In genomic region chr13:48896312-48896711, GRCh38 we compare ENCODE assay signal across 18 cellular contexts.
DNase-seq lines count a peak whose midpoint lies in the region; ATAC-seq, FAIRE-seq and TF ChIP-seq lines count a peak whose summit lies in the region.
"Had no signal": no experiment of that assay in that cellular context is flagged by ENCODE, and none has a peak within 500 bp of the region (broad histone marks: within the 10 kb centered on the region; RNA-seq: fewer than 3 reads in every experiment).

No MANE protein-coding gene starts in this region.

- H3K9me1 ChIP-seq in K562 (ENCODE audit: control insufficient read depth, insufficient read depth, low read length): no peaks in the 10 kb centered on the region

- TF ChIP-seq POLR2A in K562 (conservative IDR thresholded peaks at IDR 0.05): no peak

- H2AFZ ChIP-seq in GM23248 (no peak overlapping the region), K562 (ENCODE audit: low read depth, low read length) (no peak overlapping the region)
- H2AFZ ChIP-seq: PC-9 had no signal

- no peaks in the 10 kb centered on the region for H3K36me3 ChIP-seq in GM23248 (ENCODE audit: low read depth)
- no peaks in the 10 kb centered on the region for H3K36me3 ChIP-seq in K562 (ENCODE audit: control insufficient read depth, insufficient read depth, low read length)
- H3K36me3 ChIP-seq in CD8-positive, alpha-beta T cell (ENCODE audit: insufficient read depth, low read length): no peaks in the 10 kb centered on the region
- H3K36me3 ChIP-seq: sigmoid colon had no signal

- in situ Hi-C loops in GM23248 (cut with MboI) (no loop called here), K562 (cut with MboI) (no loop called here)

- no peak for FAIRE-seq in K562 (lab: Jason Lieb, UNC)

- no peaks in the 10 kb centered on the region for H3K27me3 ChIP-seq in GM23248 (replicated peaks; ENCODE audit: insufficient read depth)
- H3K27me3 ChIP-seq in K562 (ENCODE audit: control insufficient read depth in 2 of 2, insufficient read depth in 2 of 2, low read length in 2 of 2): no peaks in the 10 kb centered on the region; a peak in 2 of 5 replicates
- H3K27me3 ChIP-seq in CD8-positive, alpha-beta T cell (ENCODE audit: insufficient read depth, low read length): no peaks in the 10 kb centered on the region
- H3K27me3 ChIP-seq: sigmoid colon had no signal

- ATAC-seq in K562: peak; percentile 38; the same call in 2 of the 3 replicates
- ATAC-seq in CD8-positive, alpha-beta T cell: no peak
- ATAC-seq in natural killer cell: no peak

- H3K4me2 ChIP-seq in GM23248 (ENCODE audit: unreplicated experiment) (no peak overlapping the region), K562 (ENCODE audit: insufficient read depth, low read length) (no peak overlapping the region)
- H3K4me2 ChIP-seq: PC-9 had no signal

- intact Hi-C loops in K562 (cut with micrococcal nuclease): no loop called here
- intact Hi-C loops in CD8-positive, alpha-beta T cell (cut with DNase I, micrococcal nuclease): no loop called here
- intact Hi-C loops in natural killer cell (cut with micrococcal nuclease): no loop called here
- intact Hi-C loops in head of caudate nucleus (cut with DNase I): no loop called here

- H3K4me1 ChIP-seq in GM23248 (ENCODE audit: insufficient read depth) (peaks cover 16% of the 10 kb centered on the region), K562 (replicated peaks in 1 of 2; ENCODE audit: control insufficient read depth in 2 of 2, insufficient read depth in 2 of 2, low read length in 2 of 2) (no peaks in the 10 kb centered on the region)
- no peaks in the 10 kb centered on the region for H3K4me1 ChIP-seq in CD8-positive, alpha-beta T cell (ENCODE audit: insufficient read depth, low read length)

- H4K20me1 ChIP-seq in GM23248 (ENCODE audit: insufficient read depth) (no peaks in the 10 kb centered on the region), K562 (replicated peaks; ENCODE audit: control insufficient read depth, insufficient read depth, low read length) (no peaks in the 10 kb centered on the region)

- BruUV-seq in K562 (replicated peaks; lab: Mats Ljungman, UMichigan): no TSS peak

- H3K9me3 ChIP-seq in GM23248 (ENCODE audit: low read depth) (no peaks in the 10 kb centered on the region), K562 (replicated peaks; ENCODE audit: control insufficient read depth, insufficient read depth, low read depth, low read length) (no peaks in the 10 kb centered on the region)
- no peaks in the 10 kb centered on the region for H3K9me3 ChIP-seq in CD8-positive, alpha-beta T cell (ENCODE audit: low read length)
- H3K9me3 ChIP-seq: sigmoid colon had no signal

- H3K27ac ChIP-seq in GM23248 (no peak overlapping the region), K562 (ENCODE audit: extremely low read depth, low read depth, low read length) (no peak overlapping the region)
- no peak overlapping the region for H3K27ac ChIP-seq in CD8-positive, alpha-beta T cell (ENCODE audit: low read depth, low read length)
- H3K27ac ChIP-seq: PC-9, sigmoid colon had no signal

- no peak overlapping the region for H3K4me3 Mint-ChIP-seq in CD8-positive, alpha-beta T cell
- no peak overlapping the region for H3K4me3 Mint-ChIP-seq in natural killer cell
- H3K4me3 Mint-ChIP-seq: activated CD4-positive, alpha-beta memory T cell treated with anti-CD3 and anti-CD28 coated beads for 36 hours; nephron progenitor cell; stimulated activated naive CD8-positive, alpha-beta T cell treated with anti-CD3 and anti-CD28 coated beads, Interleukin-15, Interleukin-2, amounts not matched to agents 100 ng/mL and 50 ng/mL, for 24 hours; T-helper 2 cell treated with Interferon-gamma antibody and Interleukin-4, amounts not matched to agents 5 μg/mL and 100 μg/mL, for 36 hours had no signal

- no peak overlapping the region for H3K4me3 ChIP-seq in GM23248
- H3K4me3 ChIP-seq in K562: no peak overlapping the region
- H3K4me3 ChIP-seq in CD8-positive, alpha-beta T cell (ENCODE audit: low read depth, low read length): no peak overlapping the region
- H3K4me3 ChIP-seq: PC-9, sigmoid colon had no signal

- no peaks in the 10 kb centered on the region for H3K36me3 Mint-ChIP-seq in CD8-positive, alpha-beta T cell
- H3K36me3 Mint-ChIP-seq in natural killer cell: no peaks in the 10 kb centered on the region
- H3K36me3 Mint-ChIP-seq: activated CD4-positive, alpha-beta memory T cell treated with anti-CD3 and anti-CD28 coated beads for 36 hours had no signal

- H3K27ac Mint-ChIP-seq in CD8-positive, alpha-beta T cell: no peak overlapping the region
- no peak overlapping the region for H3K27ac Mint-ChIP-seq in natural killer cell
- H3K27ac Mint-ChIP-seq: activated CD4-positive, alpha-beta memory T cell treated with anti-CD3 and anti-CD28 coated beads for 36 hours; nephron progenitor cell; stimulated activated naive CD8-positive, alpha-beta T cell treated with anti-CD3 and anti-CD28 coated beads, Interleukin-15, Interleukin-2, amounts not matched to agents 100 ng/mL and 50 ng/mL, for 24 hours; T-helper 2 cell treated with Interferon-gamma antibody and Interleukin-4, amounts not matched to agents 5 μg/mL and 100 μg/mL, for 36 hours had no signal

- H3K9me2 ChIP-seq in GM23248 (ENCODE audit: insufficient read depth): 0 out of 2 replicates have a peak, but pooled peaks cover 4% of the 10 kb centered on the region

- CTCF ChIA-PET in K562 (lab: Yijun Ruan, JAX; ENCODE audit: low intra/inter-chr PET ratio): no interaction called here
- CTCF ChIA-PET in CD8-positive, alpha-beta T cell (lab: Charles Lee): no interaction called here

- H3K27me3 Mint-ChIP-seq in CD8-positive, alpha-beta T cell (ENCODE audit: low read depth): peaks cover 15% of the 10 kb centered on the region
- peaks cover 19 to 27% of the 10 kb centered on the region in 2 donors for H3K27me3 Mint-ChIP-seq in natural killer cell (ENCODE audit: low read depth in 2 of 2)

- H3K9ac ChIP-seq in GM23248: no peak overlapping the region
- H3K9ac ChIP-seq in K562 (ENCODE audit: insufficient read depth in 1 of 2, low read depth in 2 of 2, low read length in 2 of 2): no peak overlapping the region

- POLR2A ChIA-PET in K562 (lab: Yijun Ruan, JAX): interaction anchor here (0.6 to 1.0 kb wide), 2 partner anchors 9 to 10 kb away, joined by 3 read pairs; no protein-coding TSS in a partner anchor
- POLR2A ChIA-PET in CD8-positive, alpha-beta T cell (lab: Charles Lee): no interaction called here

- no peaks in the 10 kb centered on the region for H3K9me3 Mint-ChIP-seq in CD8-positive, alpha-beta T cell
- no peaks in the 10 kb centered on the region for H3K9me3 Mint-ChIP-seq in natural killer cell
- H3K9me3 Mint-ChIP-seq: activated CD4-positive, alpha-beta memory T cell treated with anti-CD3 and anti-CD28 coated beads for 36 hours; nephron progenitor cell had no signal

- H3K4me1 Mint-ChIP-seq in CD8-positive, alpha-beta T cell (ENCODE audit: low read depth): no peaks in the 10 kb centered on the region
- no peaks in the 10 kb centered on the region for H3K4me1 Mint-ChIP-seq in natural killer cell
- H3K4me1 Mint-ChIP-seq: nephron progenitor cell had no signal

- no peaks in the 10 kb centered on the region for H3K79me2 ChIP-seq in GM23248 (ENCODE audit: insufficient read depth)
- no peaks in the 10 kb centered on the region for H3K79me2 ChIP-seq in K562 (ENCODE audit: control insufficient read depth, insufficient read depth, low read length)

- peak; percentile 45 for DNase-seq in GM23248
- DNase-seq in NOMO-1 treated with dmso at 0.1 percent for 144 hours (lab: John Stamatoyannopoulos, UW; ENCODE audit: unreplicated experiment): peak; percentile 23
- DNase-seq in K562 (ENCODE audit: extremely low read depth in 1 of 4, low spot score in 3 of 4): peak in 2 of 4 experiments; percentile 3 to 5
- DNase-seq in myocyte (ENCODE audit: low read depth): peak; percentile 16
- DNase-seq in CD8-positive, alpha-beta T cell: no peak
- DNase-seq in natural killer cell: no peak
- DNase-seq in head of caudate nucleus: no peak
- no peak for DNase-seq in occipital lobe (lab: John Stamatoyannopoulos, UW)
- DNase-seq: activated CD4-positive, alpha-beta memory T cell treated with anti-CD3 and anti-CD28 coated beads for 36 hours; activated effector memory CD4-positive, alpha-beta T cell treated with anti-CD3 and anti-CD28 coated beads, Interleukin-2, amount 50 U/mL, for 16 hours; C1 segment of cervical spinal cord; GF-D8; NCI-H2227 treated with DMSO at 0.1 percent for 48 hours; nephron progenitor cell; PC-9; sigmoid colon had no signal

- TF ChIP-seq RAD21 in K562 (CRISPR knock-in tag; conservative IDR thresholded peaks at IDR 0.05 in 1 of 2, IDR thresholded peaks at IDR 0.05 in 1 of 2): no peak

- peaks cover 22% of the 10 kb centered on the region for H3F3A ChIP-seq in GM23248 (ENCODE audit: insufficient read depth)

- no peak for TF ChIP-seq EP300 in K562 (IDR thresholded peaks at IDR 0.05; ENCODE audit: low read length)

- no peak for TF ChIP-seq CTCF in K562 (IDR thresholded peaks at IDR 0.05 in 2 of 3, conservative IDR thresholded peaks at IDR 0.05 in 1 of 3; ENCODE audit: insufficient read depth in 2 of 3, low read depth in 1 of 3, low read length in 3 of 3)
- TF ChIP-seq CTCF in CD8-positive, alpha-beta T cell (IDR thresholded peaks at IDR 0.05): no peak
- TF ChIP-seq CTCF in natural killer cell (IDR thresholded peaks at IDR 0.05): no peak

TF ChIP-seq in K562, 482 proteins besides CTCF, POLR2A, EP300 and RAD21 (continues in another document):
- TF ChIP-seq TEAD4 (IDR thresholded peaks at IDR 0.05; ENCODE audit: low read length): no peak
- TF ChIP-seq TEAD4 (CRISPR knock-in tag; IDR thresholded peaks at IDR 0.05; ENCODE audit: borderline replicate concordance): no peak
- no peak for TF ChIP-seq CEBPG (CRISPR knock-in tag; IDR thresholded peaks at IDR 0.05)
- TF ChIP-seq CEBPG (tag; conservative IDR thresholded peaks at IDR 0.05 in 1 of 2, IDR thresholded peaks at IDR 0.05 in 1 of 2): peak; percentile 29 to 44; a peak in 2 of 4 replicates
- TF ChIP-seq HMG20B (CRISPR knock-in tag; IDR thresholded peaks at IDR 0.05): no peak
- TF ChIP-seq SAFB (IDR thresholded peaks at IDR 0.05; ENCODE audit: borderline replicate concordance, low read depth, low read length): no peak
- peak; percentile 33; the same call in 1 of the 2 replicates for TF ChIP-seq GATA2 (CRISPR knock-in tag; IDR thresholded peaks at IDR 0.05)
- no peak for TF ChIP-seq OTX1 (CRISPR knock-in tag; IDR thresholded peaks at IDR 0.05)

Comparison
In these comparisons a context has a peak if more than half of its experiments do, and no peak if none do; other contexts are left out.
1. DNase-seq: peak in GM23248 (single experiment), NOMO-1 treated with dmso at 0.1 percent for 144 hours (single experiment) and myocyte (single experiment); none in CD8-positive, alpha-beta T cell (0 of 7), natural killer cell (single experiment), head of caudate nucleus (0 of 42) and occipital lobe (single experiment).